In the genomic region with DNA sequence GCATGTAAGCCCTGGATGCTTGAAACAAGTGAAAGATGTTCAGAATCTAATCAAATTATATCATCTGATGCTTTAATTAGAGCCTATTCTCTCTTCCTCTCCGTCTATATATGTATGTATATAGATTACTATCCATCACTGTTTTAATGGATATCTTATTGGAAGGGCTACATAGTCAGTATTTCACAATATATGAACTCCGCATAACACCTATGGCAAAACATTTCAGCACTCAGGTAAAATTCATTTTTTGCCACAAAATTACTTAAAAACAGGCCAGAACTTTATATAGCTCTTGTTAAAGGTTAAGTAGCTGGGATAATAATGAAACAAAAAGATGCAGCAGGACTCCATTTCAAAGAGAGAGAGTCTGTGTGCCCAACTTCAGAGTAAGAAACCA, we compare ENCODE assay signal across 10 cellular contexts. TPM values are rescaled to one million over a fixed set of nuclear protein-coding genes. Genes with fewer than 3 reads are reported as not detected.
DNase-seq lines count a peak whose midpoint lies in the region; ATAC-seq and TF ChIP-seq lines count a peak whose summit lies in the region.
"Had no signal": no experiment of that assay in that cellular context is flagged by ENCODE, and none has a peak within 500 bp of the region (broad histone marks: within the 10 kb centered on the region; RNA-seq: fewer than 3 reads in every experiment).

No MANE protein-coding gene starts in this region.

- no peak for DNase-seq in activated naive CD4-positive, alpha-beta T cell treated with anti-CD3 and anti-CD28 coated beads, Interleukin-2, amount 50 U/mL, for 72 hours (ENCODE audit: low spot score in 2 of 2)
- DNase-seq in T-helper 17 cell = no peak
- DNase-seq in naive B cell = no peak
- DNase-seq in type B pancreatic cell (ENCODE audit: extremely low spot score, unreplicated experiment) = no peak
- DNase-seq in ACHN = no peak
- DNase-seq in DMS53 treated with DMSO at 0.1 percent for 48 hours (lab: John Stamatoyannopoulos, UW; ENCODE audit: unreplicated experiment) = no peak
- DNase-seq in HEK293T (ENCODE audit: extremely low spot score) = no peak
- DNase-seq: effector memory CD4-positive, alpha-beta T cell had no signal

- H3K9me3 ChIP-seq in T-helper 17 cell (ENCODE audit: control insufficient read depth, low read length, poor library complexity, severe bottlenecking) = no peaks in the 10 kb centered on the region
- H3K9me3 ChIP-seq: heart left ventricle had no signal

- ATAC-seq in activated naive CD4-positive, alpha-beta T cell treated with anti-CD3 and anti-CD28 coated beads, Interleukin-2, amount 50 U/mL, for 72 hours = no peak
- no peak for ATAC-seq in T-helper 17 cell
- no peak for ATAC-seq in naive B cell (ENCODE audit: low read depth in 2 of 2)

- H3K27ac Mint-ChIP-seq in activated naive CD4-positive, alpha-beta T cell treated with anti-CD3 and anti-CD28 coated beads, Interleukin-2, amount 50 U/mL, for 24 hours = peak overlapping the region; percentile 41
- no peak overlapping the region for H3K27ac Mint-ChIP-seq in activated naive CD4-positive, alpha-beta T cell treated with anti-CD3 and anti-CD28 coated beads, Interleukin-2, amount 50 U/mL, for 72 hours
- H3K27ac Mint-ChIP-seq in T-helper 17 cell (no peak overlapping the region), naive B cell (peak overlapping the region in 1 of 6 donors; percentile 3), type B pancreatic cell (peak overlapping the region; percentile 100)

- no peaks in the 10 kb centered on the region for H3K9me3 Mint-ChIP-seq in activated naive CD4-positive, alpha-beta T cell treated with anti-CD3 and anti-CD28 coated beads, Interleukin-2, amount 50 U/mL, for 24 hours
- peaks cover 0 to 6% of the 10 kb centered on the region in 2 donors for H3K9me3 Mint-ChIP-seq in activated naive CD4-positive, alpha-beta T cell treated with anti-CD3 and anti-CD28 coated beads, Interleukin-2, amount 50 U/mL, for 72 hours
- H3K9me3 Mint-ChIP-seq in naive B cell (no peaks in the 10 kb centered on the region), type B pancreatic cell (no peaks in the 10 kb centered on the region)

- CTCF ChIA-PET in HEK293T (lab: Yijun Ruan, JAX) = no interaction called here

- no peaks in the 10 kb centered on the region for H3K27me3 Mint-ChIP-seq in activated naive CD4-positive, alpha-beta T cell treated with anti-CD3 and anti-CD28 coated beads, Interleukin-2, amount 50 U/mL, for 24 hours
- no peaks in the 10 kb centered on the region for H3K27me3 Mint-ChIP-seq in T-helper 17 cell
- peaks cover 0 to 6% (median 0%) of the 10 kb centered on the region in 3 donors for H3K27me3 Mint-ChIP-seq in naive B cell
- no peaks in the 10 kb centered on the region for H3K27me3 Mint-ChIP-seq in type B pancreatic cell

- peak overlapping the region; percentile 94 for H3K4me3 Mint-ChIP-seq in activated naive CD4-positive, alpha-beta T cell treated with anti-CD3 and anti-CD28 coated beads, Interleukin-2, amount 50 U/mL, for 24 hours
- H3K4me3 Mint-ChIP-seq in T-helper 17 cell (peak overlapping the region; percentile 39), naive B cell (peak overlapping the region in 7 of 8 donors; percentile 90 to 95 (median 93)), type B pancreatic cell (peak overlapping the region; percentile 29)

- H3K4me1 Mint-ChIP-seq in activated naive CD4-positive, alpha-beta T cell treated with anti-CD3 and anti-CD28 coated beads, Interleukin-2, amount 50 U/mL, for 24 hours = peaks cover 26% of the 10 kb centered on the region
- H3K4me1 Mint-ChIP-seq in T-helper 17 cell = peaks cover 25% of the 10 kb centered on the region
- peaks cover 14 to 32% (median 29%) of the 10 kb centered on the region in 3 donors for H3K4me1 Mint-ChIP-seq in naive B cell
- H3K4me1 Mint-ChIP-seq in type B pancreatic cell (ENCODE audit: unreplicated experiment) = peaks cover 33% of the 10 kb centered on the region

- POLR2A ChIA-PET in HEK293T (lab: Yijun Ruan, JAX) = interaction anchor here (1.6 to 3.2 kb wide), 2 partner anchors 27 to 30 kb away, joined by 3 to 19 read pairs; no protein-coding TSS in a partner anchor

- TF ChIP-seq CTCF in type B pancreatic cell (conservative IDR thresholded peaks at IDR 0.05) = no peak

- H3K36me3 Mint-ChIP-seq in activated naive CD4-positive, alpha-beta T cell treated with anti-CD3 and anti-CD28 coated beads, Interleukin-2, amount 50 U/mL, for 24 hours = peaks cover 12% of the 10 kb centered on the region
- peaks cover 26 to 29% of the 10 kb centered on the region in 2 donors for H3K36me3 Mint-ChIP-seq in activated naive CD4-positive, alpha-beta T cell treated with anti-CD3 and anti-CD28 coated beads, Interleukin-2, amount 50 U/mL, for 72 hours
- H3K36me3 Mint-ChIP-seq in T-helper 17 cell (ENCODE audit: low read depth) = peaks cover 3% of the 10 kb centered on the region
- no peaks in the 10 kb centered on the region for H3K36me3 Mint-ChIP-seq in naive B cell
- peaks cover 11% of the 10 kb centered on the region for H3K36me3 Mint-ChIP-seq in type B pancreatic cell

- in situ Hi-C loops in ACHN (cut with HindIII; ENCODE audit: low pct_ligation_motif_present, low pct_unique_long_range_greater_than_20kb, low sequenced_read_pairs) = no loop called here

TF ChIP-seq in HEK293T, 16 proteins besides CTCF, POLR2A, EP300 and RAD21:
- TF ChIP-seq L3MBTL2 (conservative IDR thresholded peaks at IDR 0.05) = no peak
- no peak for TF ChIP-seq NFRKB (IDR thresholded peaks at IDR 0.05)

RNA-seq across cellular contexts. Expression of a gene that starts 1.2 kb away (rescaled TPM):
- total RNA-seq in activated naive CD4-positive, alpha-beta T cell treated with anti-CD3 and anti-CD28 coated beads, Interleukin-2, amount 50 U/mL, for 72 hours = 1 to 10 TPM; 1.7 to 4.5 TPM
- 1 to 10 TPM; 3.8 to 6.1 TPM for total RNA-seq in T-helper 17 cell
- under 1 TPM in 4 of 6 donors, not detected in 2; 0.24 to 0.68 (median 0.46) TPM for polyA plus RNA-seq in naive B cell (ENCODE audit: low read depth in 6 of 6)
- total RNA-seq in type B pancreatic cell (ENCODE audit: low replicate concordance) = 2.3 and 8.0 TPM in 2 replicates

RNA-seq across cellular contexts. Expression of a gene that starts 1.4 kb away (rescaled TPM):
- 100 to 1,000 TPM in 1 of 2 donors, 10 to 100 TPM in 1; 57.2 to 144 TPM for total RNA-seq in activated naive CD4-positive, alpha-beta T cell treated with anti-CD3 and anti-CD28 coated beads, Interleukin-2, amount 50 U/mL, for 72 hours
- 100 to 1,000 TPM; 110 to 119 TPM for total RNA-seq in T-helper 17 cell
- polyA plus RNA-seq in naive B cell (ENCODE audit: low read depth in 6 of 6) = 100 to 1,000 TPM in 1 of 6 donors, 10 to 100 TPM in 5; 59.8 to 107 (median 75.9) TPM
- 52.2 and 69.5 TPM in 2 replicates for total RNA-seq in type B pancreatic cell (ENCODE audit: low replicate concordance)

RNA-seq across cellular contexts. Expression of a gene that starts 26.1 kb away (rescaled TPM):
- total RNA-seq in activated naive CD4-positive, alpha-beta T cell treated with anti-CD3 and anti-CD28 coated beads, Interleukin-2, amount 50 U/mL, for 72 hours = 1 to 10 TPM; 1.6 to 2.8 TPM
- total RNA-seq in T-helper 17 cell = under 1 TPM in 1 of 2 donors, not detected in 1; 0.65 TPM
- 1 to 10 TPM; 2.4 to 9.9 (median 4.7) TPM for polyA plus RNA-seq in naive B cell (ENCODE audit: low read depth in 6 of 6)
- total RNA-seq in type B pancreatic cell (ENCODE audit: low replicate concordance) = 7.2 and 34.1 TPM in 2 replicates

RNA-seq across cellular contexts. Expression of a gene that starts 27.9 kb away (rescaled TPM):
- 10 to 100 TPM; 20.4 to 34.1 TPM for total RNA-seq in activated naive CD4-positive, alpha-beta T cell treated with anti-CD3 and anti-CD28 coated beads, Interleukin-2, amount 50 U/mL, for 72 hours
- 10 to 100 TPM; 24.9 to 26.5 TPM for total RNA-seq in T-helper 17 cell
- polyA plus RNA-seq in naive B cell (ENCODE audit: low read depth in 6 of 6) = 10 to 100 TPM; 20.9 to 23.8 (median 22.3) TPM
- 16.2 and 20.7 TPM in 2 replicates for total RNA-seq in type B pancreatic cell (ENCODE audit: low replicate concordance)

Comparison
In these comparisons a context has a peak if more than half of its experiments do, and no peak if none do; other contexts are left out.
1. H3K27ac Mint-ChIP-seq: peak in activated naive CD4-positive, alpha-beta T cell treated with anti-CD3 and anti-CD28 coated beads, Interleukin-2, amount 50 U/mL, for 24 hours (single experiment) and type B pancreatic cell (single experiment); none in activated naive CD4-positive, alpha-beta T cell treated with anti-CD3 and anti-CD28 coated beads, Interleukin-2, amount 50 U/mL, for 72 hours (0 of 2) and T-helper 17 cell (single experiment).
2. H3K4me3 Mint-ChIP-seq: peak in every context shown above with its lines; median percentile 94 in activated naive CD4-positive, alpha-beta T cell treated with anti-CD3 and anti-CD28 coated beads, Interleukin-2, amount 50 U/mL, for 24 hours; 93 in naive B cell; 39 in T-helper 17 cell; 29 in type B pancreatic cell.